ENCODE assay signal across 9 cellular contexts in the genomic region with DNA sequence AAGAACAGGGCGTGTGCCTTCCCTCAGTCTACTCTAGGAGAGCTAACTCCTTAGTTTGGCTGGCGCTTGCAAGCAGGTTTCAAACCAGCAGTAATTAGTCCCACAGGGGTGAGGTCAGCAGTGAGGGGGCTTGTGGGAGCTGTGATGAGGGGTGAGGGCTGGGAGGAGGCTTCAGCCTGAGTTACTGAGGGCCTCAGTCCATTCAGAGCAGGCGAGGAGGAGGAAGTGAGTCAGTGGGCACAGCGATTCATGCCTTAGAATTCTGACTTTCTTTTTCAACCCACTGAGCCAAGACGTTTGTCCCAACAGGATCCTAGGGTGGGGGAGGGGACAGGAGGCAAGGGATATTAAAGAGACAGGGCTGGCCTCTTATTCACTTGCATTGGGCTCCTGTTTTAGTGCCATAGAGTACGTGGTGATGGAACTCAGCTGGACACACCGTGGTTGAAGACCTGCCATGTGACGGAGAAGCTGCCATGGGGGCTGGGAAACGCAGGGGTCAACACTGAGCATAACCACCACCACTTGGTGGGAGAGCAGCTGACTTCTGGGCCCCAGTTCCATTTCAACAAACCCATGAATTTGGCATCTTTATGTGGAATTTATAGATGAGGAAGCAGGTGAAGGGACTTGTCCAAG. TPM values are rescaled to one million over a fixed set of nuclear protein-coding genes. Genes with fewer than 3 reads are reported as not detected.
DNase-seq lines count a peak whose midpoint lies in the region; TF ChIP-seq lines count a peak whose summit lies in the region.
"Had no signal": no experiment of that assay in that cellular context is flagged by ENCODE, and none has a peak within 500 bp of the region (broad histone marks: within the 10 kb centered on the region; RNA-seq: fewer than 3 reads in every experiment).

No MANE protein-coding gene starts in this region.

- TF ChIP-seq CTCF in Loucy (conservative IDR thresholded peaks at IDR 0.05; ENCODE audit: low read length) (no peak), cardiac fibroblast (IDR thresholded peaks at IDR 0.05; ENCODE audit: low read depth, low read length) (no peak), nephron progenitor cell (IDR thresholded peaks at IDR 0.05) (no peak), OCI-LY7 (conservative IDR thresholded peaks at IDR 0.05; ENCODE audit: low read length) (no peak)

- no peaks in the 10 kb centered on the region for H3K36me3 ChIP-seq in Loucy (ENCODE audit: insufficient read depth, low read length)
- no peaks in the 10 kb centered on the region for H3K36me3 ChIP-seq in OCI-LY7 (ENCODE audit: insufficient read depth, low read length)
- no peaks in the 10 kb centered on the region for H3K36me3 ChIP-seq in H7 (replicated peaks; ENCODE audit: control insufficient read depth, insufficient read depth, low read length)

- H3K4me2 ChIP-seq in Loucy (ENCODE audit: low read depth, low read length, poor library complexity, severe bottlenecking) (peak overlapping the region; percentile 9), OCI-LY7 (ENCODE audit: low read length) (no peak overlapping the region)

- no peak overlapping the region for H3K9ac ChIP-seq in Loucy (ENCODE audit: low read depth, low read length, poor library complexity, severe bottlenecking)

- H2AFZ ChIP-seq in Loucy (ENCODE audit: low read length) (no peak overlapping the region), OCI-LY7 (ENCODE audit: low read length) (no peak overlapping the region)

- CTCF ChIA-PET in OCI-LY7 (lab: Charles Lee; ENCODE audit: unreplicated experiment), result no interaction called here

- no peaks in the 10 kb centered on the region for H3K9me3 ChIP-seq in Loucy (ENCODE audit: insufficient read depth, low read depth, low read length)
- H3K9me3 ChIP-seq in OCI-LY7 (ENCODE audit: low read length), result no peaks in the 10 kb centered on the region

- POLR2A ChIA-PET in OCI-LY7 (lab: Charles Lee), result no interaction called here

- H3K27me3 ChIP-seq in Loucy (ENCODE audit: insufficient read depth, low read length, poor library complexity, severe bottlenecking), result no peaks in the 10 kb centered on the region
- no peaks in the 10 kb centered on the region for H3K27me3 ChIP-seq in H7 (ENCODE audit: control insufficient read depth, insufficient read depth, low read length)

- H4K20me1 ChIP-seq in Loucy (ENCODE audit: insufficient read depth, low read length, poor library complexity, severe bottlenecking) (no peaks in the 10 kb centered on the region), OCI-LY7 (ENCODE audit: insufficient read depth, low read length) (no peaks in the 10 kb centered on the region)

- intact Hi-C loops in OCI-LY7 (cut with micrococcal nuclease; ENCODE audit: unreplicated experiment), result no loop called here

- no peaks in the 10 kb centered on the region for H3F3A ChIP-seq in Loucy (ENCODE audit: low read depth)

- H3K4me1 ChIP-seq in Loucy (ENCODE audit: insufficient read depth, low read length, poor library complexity, severe bottlenecking) (peaks cover 28% of the 10 kb centered on the region), OCI-LY7 (ENCODE audit: insufficient read depth, low read length, poor library complexity, severe bottlenecking) (peaks cover 21% of the 10 kb centered on the region)

- H3K27me3 Mint-ChIP-seq in nephron progenitor cell (ENCODE audit: low read depth, poor library complexity), result peaks cover 14% of the 10 kb centered on the region

- H3K4me3 Mint-ChIP-seq in nephron progenitor cell, result no peak overlapping the region
- H3K4me3 Mint-ChIP-seq: activated CD8-positive, alpha-beta memory T cell treated with anti-CD3 and anti-CD28 coated beads, Interleukin-2, amount 10 ng/mL, durations not matched to agents 7 days and 5 days had no signal

- no peaks in the 10 kb centered on the region for H3K79me2 ChIP-seq in Loucy (ENCODE audit: insufficient read depth, low read length)
- H3K79me2 ChIP-seq in OCI-LY7 (ENCODE audit: insufficient read depth, low read depth, low read length), result no peaks in the 10 kb centered on the region

- peaks cover 68% of the 10 kb centered on the region for H3K4me1 Mint-ChIP-seq in nephron progenitor cell

- H3K9me3 Mint-ChIP-seq in nephron progenitor cell, result no peaks in the 10 kb centered on the region

- H3K27ac ChIP-seq in OCI-LY7 (ENCODE audit: low read depth, low read length, poor library complexity, severe bottlenecking), result no peak overlapping the region

- no peak overlapping the region for H3K4me3 ChIP-seq in Loucy (ENCODE audit: low read length, poor library complexity, severe bottlenecking)
- H3K4me3 ChIP-seq in cardiac fibroblast (replicated peaks in 1 of 2; ENCODE audit: low read depth in 2 of 2, low read length in 2 of 2), result no peak overlapping the region
- no peak overlapping the region for H3K4me3 ChIP-seq in OCI-LY7 (ENCODE audit: low read depth, low read length, poor library complexity, severe bottlenecking)
- no peak overlapping the region for H3K4me3 ChIP-seq in H7 (ENCODE audit: insufficient read depth, low read depth, low read length)

- H3K27ac Mint-ChIP-seq in nephron progenitor cell, result peak overlapping the region; percentile 20
- H3K27ac Mint-ChIP-seq: activated CD8-positive, alpha-beta memory T cell treated with anti-CD3 and anti-CD28 coated beads, Interleukin-2, amount 10 ng/mL, durations not matched to agents 7 days and 5 days had no signal

- DNase-seq in Daoy (ENCODE audit: low read depth), result peak; percentile 94
- DNase-seq in cardiac fibroblast (ENCODE audit: low read depth in 2 of 2), result peak; percentile 63 to 84
- DNase-seq in nephron progenitor cell, result no peak
- no peak for DNase-seq in OCI-LY7 (ENCODE audit: low spot score)
- no peak for DNase-seq in NCI-H82 (lab: John Stamatoyannopoulos, UW)
- DNase-seq in NCI-H2227 treated with DMSO at 0.1 percent for 48 hours (lab: John Stamatoyannopoulos, UW), result no peak
- no peak for DNase-seq in H7
- DNase-seq: activated CD8-positive, alpha-beta memory T cell treated with anti-CD3 and anti-CD28 coated beads, Interleukin-2, amount 10 ng/mL, durations not matched to agents 7 days and 5 days had no signal

- H3K36me3 Mint-ChIP-seq in nephron progenitor cell (ENCODE audit: low read depth), result no peaks in the 10 kb centered on the region
- H3K36me3 Mint-ChIP-seq: activated CD8-positive, alpha-beta memory T cell treated with anti-CD3 and anti-CD28 coated beads, Interleukin-2, amount 10 ng/mL, durations not matched to agents 7 days and 5 days had no signal

- H3K9me2 ChIP-seq in Loucy (replicated peaks; ENCODE audit: low read depth, low read length) (no peaks in the 10 kb centered on the region), OCI-LY7 (ENCODE audit: insufficient read depth, low read length) (no peaks in the 10 kb centered on the region)

- no TSS peak for BruUV-seq in OCI-LY7 (replicated peaks; lab: Mats Ljungman, UMichigan)

RNA-seq across cellular contexts. Expression of a gene that starts 8.3 kb away (rescaled TPM):
- total RNA-seq in Daoy (2014; rRNA removed; shearing (Covaris generic)), result 70.8 and 76.5 TPM in 2 replicates
- 23.2 and 30.7 TPM in 2 replicates for total RNA-seq in OCI-LY7 (2014; rRNA removed; shearing (Covaris generic))
- 15.2 and 15.6 TPM in 2 replicates for total RNA-seq in OCI-LY7 (2022)
- total RNA-seq in H7 (2014; rRNA removed; shearing (Covaris generic)), result 20.0 and 24.0 TPM in 2 replicates

RNA-seq across cellular contexts. Expression of a gene that starts 47.5 kb away (rescaled TPM):
- total RNA-seq in Daoy (2014; rRNA removed; shearing (Covaris generic)), result 4.5 and 5.7 TPM in 2 replicates
- 10.4 and 21.8 TPM in 2 replicates for total RNA-seq in OCI-LY7 (2014; rRNA removed; shearing (Covaris generic))
- 27.7 and 30.1 TPM in 2 replicates for total RNA-seq in OCI-LY7 (2022)
- 13.5 and 14.2 TPM in 2 replicates for total RNA-seq in H7 (2014; rRNA removed; shearing (Covaris generic))

RNA-seq across cellular contexts. Expression of a gene that starts 52.6 kb away (rescaled TPM):
- total RNA-seq in Daoy (2014; rRNA removed; shearing (Covaris generic)), result not detected in 2 replicates
- not detected in 2 replicates for total RNA-seq in OCI-LY7 (2014; rRNA removed; shearing (Covaris generic))
- not detected in 2 replicates for total RNA-seq in OCI-LY7 (2022)
- total RNA-seq in H7 (2014; rRNA removed; shearing (Covaris generic)), result not detected in 2 replicates
- total RNA-seq: activated CD8-positive, alpha-beta memory T cell treated with anti-CD3 and anti-CD28 coated beads, Interleukin-2, amount 10 ng/mL, durations not matched to agents 7 days and 5 days had no signal

Comparison
In these comparisons a context has a peak if more than half of its experiments do, and no peak if none do; other contexts are left out.
1. DNase-seq: peak in Daoy (single experiment) and cardiac fibroblast (2 of 2); none in nephron progenitor cell (single experiment), OCI-LY7 (single experiment), NCI-H82 (single experiment), NCI-H2227 treated with DMSO at 0.1 percent for 48 hours (single experiment) and H7 (single experiment).